1 cellular context compared by ENCODE assay signal in genomic region chr22:50273352-50273751, GRCh38.
TF ChIP-seq lines count a peak whose summit lies in the region.

No MANE protein-coding gene starts in this region.

TF ChIP-seq in K562, 482 proteins besides CTCF, POLR2A, EP300 and RAD21:
- TF ChIP-seq ZBTB33 (CRISPR knock-in tag; IDR thresholded peaks at IDR 0.05) = peak; percentile 71; the same call in 1 of the 2 replicates
